ENCODE assay signal across 19 cellular contexts in the genomic region with DNA sequence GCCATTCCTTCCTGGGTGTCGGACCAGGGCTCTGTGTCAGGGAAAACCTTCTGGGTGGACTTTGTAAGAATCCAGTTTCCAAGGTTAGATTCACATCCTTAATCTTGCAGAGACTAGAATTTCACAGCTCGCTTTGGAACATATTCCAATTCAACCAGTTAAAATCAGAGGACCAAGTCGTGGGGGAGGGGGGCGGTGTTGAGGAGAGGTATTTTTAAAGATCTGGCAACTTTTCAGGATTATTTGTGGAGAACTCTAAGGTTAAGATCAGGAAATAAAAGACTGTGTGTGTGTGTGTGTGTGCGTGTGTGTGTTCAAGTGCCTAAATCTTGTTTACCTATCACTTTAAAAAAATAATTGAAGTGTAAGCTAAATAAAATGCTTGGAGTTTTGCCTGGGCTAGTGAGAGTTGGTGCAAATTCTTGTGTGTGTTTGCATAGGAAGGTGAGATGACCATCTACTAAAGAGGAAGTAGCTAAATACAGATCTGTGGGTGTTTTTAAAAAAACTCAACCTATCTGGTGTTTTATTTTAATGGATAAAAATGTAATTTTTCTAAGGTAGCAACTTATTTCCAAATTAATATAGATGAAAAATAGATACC. TPM values are rescaled to one million over a fixed set of nuclear protein-coding genes. Genes with fewer than 3 reads are reported as not detected.
A peak's percentile ranks its signal among the peaks of the same experiment; 100 is the strongest.
DNase-seq lines count a peak whose midpoint lies in the region; ATAC-seq, FAIRE-seq and TF ChIP-seq lines count a peak whose summit lies in the region.
"Had no signal": no experiment of that assay in that cellular context is flagged by ENCODE, and none has a peak within 500 bp of the region (broad histone marks: within the 10 kb centered on the region; RNA-seq: fewer than 3 reads in every experiment).

No MANE protein-coding gene starts in this region.

- 69 to 72% methylated on average over 5 of the region's 5 CpGs for WGBS in tibial nerve, 2 donors

- H3K27ac ChIP-seq in gastrocnemius medialis (peak overlapping the region in 3 of 4 donors; percentile 24 to 61 (median 51)), tibial nerve (no peak overlapping the region)
- H3K27ac ChIP-seq: dorsolateral prefrontal cortex, SJSA1, vagina had no signal

- H3K36me3 ChIP-seq in gastrocnemius medialis (peaks cover 0 to 11% of the 10 kb centered on the region in 2 donors), tibial nerve (peaks cover 0 to 13% (median 0%) of the 10 kb centered on the region in 3 donors)
- H3K36me3 ChIP-seq: SJSA1 had no signal

- TF ChIP-seq EP300 in tibial nerve (IDR thresholded peaks at IDR 0.05) = no peak

- TF ChIP-seq CTCF in NB4 (IDR thresholded peaks at IDR 0.05; ENCODE audit: low read depth, low read length) = no peak
- TF ChIP-seq CTCF in gastrocnemius medialis (IDR thresholded peaks at IDR 0.05 in 4 of 5, conservative IDR thresholded peaks at IDR 0.05 in 1 of 5) = no peak
- TF ChIP-seq CTCF in tibial nerve (IDR thresholded peaks at IDR 0.05) = no peak

- H3K9me3 ChIP-seq in T-helper 17 cell (ENCODE audit: control insufficient read depth, low read length, poor library complexity, severe bottlenecking) = no peaks in the 10 kb centered on the region
- H3K9me3 ChIP-seq in gastrocnemius medialis = no peaks in the 10 kb centered on the region
- H3K9me3 ChIP-seq in tibial nerve = no peaks in the 10 kb centered on the region
- H3K9me3 ChIP-seq: ascending aorta, SJSA1, vagina had no signal

- no peaks in the 10 kb centered on the region for H3K27me3 Mint-ChIP-seq in T-helper 17 cell
- H3K27me3 Mint-ChIP-seq: CD4-positive, alpha-beta T cell had no signal

- intact Hi-C loops in gastrocnemius medialis (cut with DNase I; ENCODE audit: low total_unique reads) = no loop called here

- H3K27me3 ChIP-seq in gastrocnemius medialis = no peaks in the 10 kb centered on the region
- H3K27me3 ChIP-seq in tibial nerve = no peaks in the 10 kb centered on the region
- H3K27me3 ChIP-seq: ascending aorta, SJSA1, vagina had no signal

- DNase-seq in GM12892 (ENCODE audit: insufficient read length) = no peak
- peak; percentile 22 for DNase-seq in NB4 (ENCODE audit: low read depth)
- DNase-seq in T-helper 17 cell = no peak
- no peak for DNase-seq in gastrocnemius medialis
- no peak for DNase-seq in EL
- DNase-seq in tibial nerve (ENCODE audit: low spot score in 2 of 2) = no peak
- DNase-seq: activated gamma-delta T cell; CD4-positive, alpha-beta T cell; dorsolateral prefrontal cortex; HCEC 1CT; NCI-H1048; stimulated activated CD4-positive, alpha-beta T cell treated with anti-CD3 and anti-CD28 coated beads, Interleukin-4, amount 100 ng/mL, for 4 hours; stimulated activated naive CD4-positive, alpha-beta T cell had no signal

- peak overlapping the region; percentile 17 for H3K27ac Mint-ChIP-seq in T-helper 17 cell
- H3K27ac Mint-ChIP-seq: CD4-positive, alpha-beta T cell had no signal

- in situ Hi-C loops in gastrocnemius medialis (cut with MboI; ENCODE audit: low sequenced_read_pairs in 4 of 4) = no loop called here

- H3K36me3 Mint-ChIP-seq in T-helper 17 cell (ENCODE audit: low read depth) = peaks cover 5% of the 10 kb centered on the region

- peak overlapping the region; percentile 63 for H3K4me3 Mint-ChIP-seq in T-helper 17 cell
- H3K4me3 Mint-ChIP-seq: CD4-positive, alpha-beta T cell had no signal

- TF ChIP-seq POLR2A in GM12892 (IDR thresholded peaks at IDR 0.05; ENCODE audit: low read depth, low read length) = no peak
- no peak for TF ChIP-seq POLR2A in NB4 (IDR thresholded peaks at IDR 0.05; ENCODE audit: extremely low read depth, insufficient read length)
- TF ChIP-seq POLR2A in gastrocnemius medialis (IDR thresholded peaks at IDR 0.05) = no peak
- TF ChIP-seq POLR2A in tibial nerve (IDR thresholded peaks at IDR 0.05) = no peak

- H3K4me3 ChIP-seq in NB4 (ENCODE audit: low read depth, low read length) (no peak overlapping the region), gastrocnemius medialis (no peak overlapping the region), tibial nerve (no peak overlapping the region)
- H3K4me3 ChIP-seq: ascending aorta, dorsolateral prefrontal cortex, SJSA1, vagina had no signal

- FAIRE-seq in GM12892 (lab: Jason Lieb, UNC) = peak; percentile 40
- FAIRE-seq: TTC549 had no signal

- H3K4me1 Mint-ChIP-seq in T-helper 17 cell = peaks cover 39% of the 10 kb centered on the region

- peaks cover 35 to 51% of the 10 kb centered on the region in 2 donors for H3K4me1 ChIP-seq in gastrocnemius medialis
- no peaks in the 10 kb centered on the region for H3K4me1 ChIP-seq in tibial nerve
- H3K4me1 ChIP-seq: vagina had no signal

- ATAC-seq in T-helper 17 cell (no peak), gastrocnemius medialis (no peak), GM21381 (IDR thresholded peaks at IDR 0.05; ENCODE audit: unreplicated experiment) (no peak)
- ATAC-seq: sciatic nerve had no signal

RNA-seq across cellular contexts. Expression of gene TENT5C, which starts 21.8 kb away (rescaled TPM):
- 1.3 TPM for polyA plus RNA-seq in GM12892 (2012; ENCODE audit: missing spikeins)
- total RNA-seq in T-helper 17 cell = 100 to 1,000 TPM; 129 to 173 TPM
- total RNA-seq in gastrocnemius medialis = 10 to 100 TPM in 1 of 4 donors, 1 to 10 TPM in 3; 2.3 to 21.8 (median 6.4) TPM
- total RNA-seq in tibial nerve = 1 to 10 TPM in 3 of 4 donors, under 1 TPM in 1; 0.60 to 2.5 (median 1.2) TPM

Comparison
In these comparisons a context has a peak if more than half of its experiments do, and no peak if none do; other contexts are left out.
1. H3K27ac ChIP-seq: peak in gastrocnemius medialis (3 of 4); none in tibial nerve (0 of 4).
2. RNA of gene TENT5C, which starts 21.8 kb away (total RNA-seq): 129 to 173 TPM in T-helper 17 cell; 2.3 to 21.8 TPM in gastrocnemius medialis and 0.60 to 2.5 TPM in tibial nerve; every median in the first group is over 4 times any median in the second.